Comparison of ENCODE assay signal across 37 cellular contexts in genomic region chr7:47300472-47301021, GRCh38.
A peak's percentile ranks its signal among the peaks of the same experiment; 100 is the strongest.
DNase-seq lines count a peak whose midpoint lies in the region; ATAC-seq, FAIRE-seq and TF ChIP-seq lines count a peak whose summit lies in the region.
"Had no signal": no experiment of that assay in that cellular context is flagged by ENCODE, and none has a peak within 500 bp of the region (broad histone marks: within the 10 kb centered on the region; RNA-seq: fewer than 3 reads in every experiment).

No MANE protein-coding gene starts in this region.

- no peak overlapping the region for H3K4me2 ChIP-seq in HepG2 (ENCODE audit: low read depth, low read length)
- H3K4me2 ChIP-seq: hepatocyte, KMS-11 had no signal

- ATAC-seq in HepG2 (no peak), right lobe of liver (no peak), HG03025 (IDR thresholded peaks at IDR 0.05; ENCODE audit: low FRiP score, unreplicated experiment) (no peak), HG03521 (IDR thresholded peaks at IDR 0.05; ENCODE audit: unreplicated experiment) (no peak)
- ATAC-seq: foreskin keratinocyte; PC-3; Right ventricle myocardium inferior; stimulated activated memory B cell treated with anti-CD40 and anti-IgM and Interleukin-4, amounts not matched to agents 10 μg/mL and 1 μg/mL and 100 μg/mL, for 72 hours had no signal

- H3K9me3 Mint-ChIP-seq in nephron progenitor cell, result no peaks in the 10 kb centered on the region
- no peaks in the 10 kb centered on the region for H3K9me3 Mint-ChIP-seq in type B pancreatic cell
- H3K9me3 Mint-ChIP-seq: activated CD4-positive, alpha-beta memory T cell treated with anti-CD3 and anti-CD28 coated beads, Interleukin-2, amount 10 ng/mL, durations not matched to agents 7 days and 5 days; activated T-helper 1 cell treated with anti-CD3 and anti-CD28 coated beads, Interleukin-12 subunit alpha, Interleukin-12 subunit beta, Interleukin-2, Interleukin-4 antibody, amounts not matched to agents 30 ng/mL and 10 ng/mL and 1 ng/mL, durations not matched to agents 14 hours and 24 hours and 36 hours; central memory CD8-positive, alpha-beta T cell; stimulated activated memory B cell treated with anti-CD40 and anti-IgM and Interleukin-4, amounts not matched to agents 10 μg/mL and 1 μg/mL and 100 μg/mL, for 72 hours had no signal

- in situ Hi-C loops in HepG2 (cut with HindIII; ENCODE audit: extremely low pct_ligation_motif_present, low pct_unique_long_range_greater_than_20kb), result no loop called here

- H3K27me3 ChIP-seq in HepG2 (ENCODE audit: control insufficient read depth in 1 of 2, insufficient read depth in 2 of 2, low read length in 2 of 2), result no peaks in the 10 kb centered on the region
- H3K27me3 ChIP-seq in right lobe of liver, result no peaks in the 10 kb centered on the region
- H3K27me3 ChIP-seq: esophagus squamous epithelium, foreskin keratinocyte, hepatocyte, MG63, neutrophil had no signal

- TF ChIP-seq CTCF in HepG2 (CRISPR knock-in tag; IDR thresholded peaks at IDR 0.05) (no peak), right lobe of liver (IDR thresholded peaks at IDR 0.05) (no peak), nephron progenitor cell (IDR thresholded peaks at IDR 0.05) (no peak), type B pancreatic cell (conservative IDR thresholded peaks at IDR 0.05) (no peak)

- no peak overlapping the region for H3K4me3 Mint-ChIP-seq in nephron progenitor cell
- H3K4me3 Mint-ChIP-seq in type B pancreatic cell, result no peak overlapping the region
- H3K4me3 Mint-ChIP-seq: activated CD4-positive, alpha-beta memory T cell treated with anti-CD3 and anti-CD28 coated beads, Interleukin-2, amount 10 ng/mL, durations not matched to agents 7 days and 5 days; activated T-helper 1 cell treated with anti-CD3 and anti-CD28 coated beads, Interleukin-12 subunit alpha, Interleukin-12 subunit beta, Interleukin-2, Interleukin-4 antibody, amounts not matched to agents 30 ng/mL and 10 ng/mL and 1 ng/mL, durations not matched to agents 14 hours and 24 hours and 36 hours; central memory CD8-positive, alpha-beta T cell; stimulated activated memory B cell treated with anti-CD40 and anti-IgM and Interleukin-4, amounts not matched to agents 10 μg/mL and 1 μg/mL and 100 μg/mL, for 72 hours had no signal

- DNase-seq in HepG2 (ENCODE audit: low spot score) (no peak), right lobe of liver (no peak), foreskin melanocyte (peak; percentile 97), nephron progenitor cell (no peak), type B pancreatic cell (ENCODE audit: extremely low spot score, unreplicated experiment) (no peak), dermis blood vessel endothelial cell (no peak)
- DNase-seq: 8988T; activated CD4-positive, alpha-beta memory T cell treated with anti-CD3 and anti-CD28 coated beads, Interleukin-2, amount 10 ng/mL, durations not matched to agents 7 days and 5 days; activated CD4-positive, CD25-positive, alpha-beta regulatory T cell treated with anti-CD3 and anti-CD28 coated beads, Interleukin-2, amount 50 U/mL, for 72 hours; activated CD8-positive, alpha-beta memory T cell treated with anti-CD3 and anti-CD28 coated beads, Interleukin-2, amount 50 U/mL, for 48 hours; activated naive CD4-positive, alpha-beta T cell treated with Interleukin-2 at 50 U/mL for 16 hours; DND-41; esophagus squamous epithelium; foreskin keratinocyte; GF-D8; kidney glomerular epithelial cell; MG63; NCI-H1105 treated with DMSO at 0.1 percent for 48 hours; NCI-H1930; NCI-H524 treated with DMSO at 0.1 percent for 48 hours; NK-92 treated with Interleukin-12 subunit alpha and Interleukin-12 subunit beta, amount 100 ng/mL, for 24 hours; PC-3; stimulated activated CD4-positive, alpha-beta T cell treated with anti-CD3 and anti-CD28 coated beads, Interleukin-15, amount 100 ng/mL, for 24 hours; T-helper 2 cell had no signal

- H3K27me3 Mint-ChIP-seq in nephron progenitor cell (ENCODE audit: low read depth, poor library complexity) (peaks cover under 1% of the 10 kb centered on the region), type B pancreatic cell (no peaks in the 10 kb centered on the region)
- H3K27me3 Mint-ChIP-seq: activated CD4-positive, alpha-beta memory T cell treated with anti-CD3 and anti-CD28 coated beads, Interleukin-2, amount 10 ng/mL, durations not matched to agents 7 days and 5 days; central memory CD8-positive, alpha-beta T cell; stimulated activated memory B cell treated with anti-CD40 and anti-IgM and Interleukin-4, amounts not matched to agents 10 μg/mL and 1 μg/mL and 100 μg/mL, for 72 hours had no signal

- H3K27ac Mint-ChIP-seq in nephron progenitor cell, result peak overlapping the region; percentile 52
- H3K27ac Mint-ChIP-seq in type B pancreatic cell, result peak overlapping the region; percentile 17
- H3K27ac Mint-ChIP-seq: activated CD4-positive, alpha-beta memory T cell treated with anti-CD3 and anti-CD28 coated beads, Interleukin-2, amount 10 ng/mL, durations not matched to agents 7 days and 5 days; activated T-helper 1 cell treated with anti-CD3 and anti-CD28 coated beads, Interleukin-12 subunit alpha, Interleukin-12 subunit beta, Interleukin-2, Interleukin-4 antibody, amounts not matched to agents 30 ng/mL and 10 ng/mL and 1 ng/mL, durations not matched to agents 14 hours and 24 hours and 36 hours; stimulated activated memory B cell treated with anti-CD40 and anti-IgM and Interleukin-4, amounts not matched to agents 10 μg/mL and 1 μg/mL and 100 μg/mL, for 72 hours had no signal

- intact Hi-C loops in HepG2 (cut with micrococcal nuclease; ENCODE audit: unreplicated experiment), result no loop called here
- intact Hi-C loops in right lobe of liver (cut with DNase I), result no loop called here

- H3K27ac ChIP-seq in HepG2 (ENCODE audit: extremely low read length, insufficient read depth, low read length), result no peak overlapping the region
- H3K27ac ChIP-seq in right lobe of liver, result no peak overlapping the region
- H3K27ac ChIP-seq: esophagus squamous epithelium, foreskin keratinocyte, hepatocyte, KMS-11, neutrophil had no signal

- peaks cover 34% of the 10 kb centered on the region for H4K20me1 ChIP-seq in HepG2 (ENCODE audit: insufficient read depth, low read length)

- TF ChIP-seq RAD21 in HepG2 (CRISPR knock-in tag; IDR thresholded peaks at IDR 0.05), result no peak

- H3K36me3 ChIP-seq in HepG2 (replicated peaks in 1 of 2; ENCODE audit: control insufficient read depth in 1 of 2, insufficient read depth in 2 of 2, low read length in 2 of 2) (peaks cover 49 to 91% of the 10 kb centered on the region in 2 experiments), right lobe of liver (peaks cover 0 to 70% (median 30%) of the 10 kb centered on the region in 4 donors)
- H3K36me3 ChIP-seq: neutrophil had no signal

- BruUV-seq in HepG2 (replicated peaks; lab: Mats Ljungman, UMichigan), result TSS peak; percentile 4

- CTCF ChIA-PET in HepG2 (lab: Yijun Ruan, JAX; ENCODE audit: low intra/inter-chr PET ratio, low total read pairs), result no interaction called here

- POLR2A ChIA-PET in HepG2 (lab: Yijun Ruan, JAX), result no interaction called here

- H3K4me1 ChIP-seq in HepG2 (ENCODE audit: insufficient read depth, low read length), result peaks cover 5% of the 10 kb centered on the region
- H3K4me1 ChIP-seq in right lobe of liver, result no peaks in the 10 kb centered on the region

- H3K4me3 ChIP-seq in HepG2 (replicated peaks in 1 of 3; ENCODE audit: insufficient read depth in 1 of 3, low read depth in 2 of 3, low read length in 3 of 3), result no peak overlapping the region
- no peak overlapping the region for H3K4me3 ChIP-seq in right lobe of liver
- H3K4me3 ChIP-seq: dorsolateral prefrontal cortex, esophagus squamous epithelium, hepatocyte, lung, MG63 had no signal

- H2AFZ ChIP-seq in HepG2 (ENCODE audit: low read length), result no peak overlapping the region
- H2AFZ ChIP-seq: hepatocyte had no signal

- H3K4me1 Mint-ChIP-seq in nephron progenitor cell, result peaks cover 20% of the 10 kb centered on the region
- peaks cover 12% of the 10 kb centered on the region for H3K4me1 Mint-ChIP-seq in type B pancreatic cell (ENCODE audit: unreplicated experiment)
- H3K4me1 Mint-ChIP-seq: activated CD4-positive, alpha-beta memory T cell treated with anti-CD3 and anti-CD28 coated beads, Interleukin-2, amount 10 ng/mL, durations not matched to agents 7 days and 5 days; central memory CD8-positive, alpha-beta T cell; stimulated activated memory B cell treated with anti-CD40 and anti-IgM and Interleukin-4, amounts not matched to agents 10 μg/mL and 1 μg/mL and 100 μg/mL, for 72 hours had no signal

- 94% methylated on average over 10 of the region's 11 CpGs for WGBS in HepG2 (ENCODE audit: low lambda C conversion rate)
- WGBS in right lobe of liver (ENCODE audit: insufficient coverage, low coverage, low lambda C conversion rate, missing lambda C conversion rate), result 82% methylated on average over 5 of the region's 11 CpGs

- peaks cover 58% of the 10 kb centered on the region for H3K36me3 Mint-ChIP-seq in nephron progenitor cell (ENCODE audit: low read depth)
- peaks cover 39% of the 10 kb centered on the region for H3K36me3 Mint-ChIP-seq in type B pancreatic cell

- no peak overlapping the region for H3K9ac ChIP-seq in HepG2 (ENCODE audit: insufficient read depth, low read depth, low read length)
- H3K9ac ChIP-seq: KMS-11 had no signal

- TF ChIP-seq POLR2A in HepG2 (IDR thresholded peaks at IDR 0.05; ENCODE audit: insufficient read depth in 1 of 2, low read depth in 2 of 2, low read length in 2 of 2) (no peak), right lobe of liver (IDR thresholded peaks at IDR 0.05) (no peak)

- no peak for FAIRE-seq in HepG2 (lab: Jason Lieb, UNC)
- FAIRE-seq: endometrium, urothelium cell line had no signal

- H3K9me3 ChIP-seq in HepG2 (ENCODE audit: low read length) (no peaks in the 10 kb centered on the region), right lobe of liver (no peaks in the 10 kb centered on the region)
- H3K9me3 ChIP-seq: esophagus squamous epithelium, MG63, neutrophil had no signal

- TF ChIP-seq EP300 in HepG2 (IDR thresholded peaks at IDR 0.05; ENCODE audit: low read depth in 2 of 2, low read length in 2 of 2) (no peak), HepG2 (CRISPR knock-in tag; IDR thresholded peaks at IDR 0.05; ENCODE audit: borderline replicate concordance) (no peak)

- H3K79me2 ChIP-seq in HepG2 (ENCODE audit: insufficient read depth, low read length), result no peaks in the 10 kb centered on the region
- H3K79me2 ChIP-seq: hepatocyte had no signal

TF ChIP-seq in HepG2, 621 proteins besides CTCF, POLR2A, EP300 and RAD21:
- peak; percentile 54 for TF ChIP-seq AGO2 (optimal IDR thresholded peaks at IDR 0.05; ENCODE audit: low read depth, low read length)
- TF ChIP-seq, protein P1, sequence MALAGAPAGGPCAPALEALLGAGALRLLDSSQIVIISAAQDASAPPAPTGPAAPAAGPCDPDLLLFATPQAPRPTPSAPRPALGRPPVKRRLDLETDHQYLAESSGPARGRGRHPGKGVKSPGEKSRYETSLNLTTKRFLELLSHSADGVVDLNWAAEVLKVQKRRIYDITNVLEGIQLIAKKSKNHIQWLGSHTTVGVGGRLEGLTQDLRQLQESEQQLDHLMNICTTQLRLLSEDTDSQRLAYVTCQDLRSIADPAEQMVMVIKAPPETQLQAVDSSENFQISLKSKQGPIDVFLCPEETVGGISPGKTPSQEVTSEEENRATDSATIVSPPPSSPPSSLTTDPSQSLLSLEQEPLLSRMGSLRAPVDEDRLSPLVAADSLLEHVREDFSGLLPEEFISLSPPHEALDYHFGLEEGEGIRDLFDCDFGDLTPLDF (CRISPR knock-in tag; IDR thresholded peaks at IDR 0.05), result no peak
